1 cellular context compared by ENCODE assay signal in genomic region chr17:39617446-39618251, GRCh38.
TF ChIP-seq lines count a peak whose summit lies in the region.

No MANE protein-coding gene starts in this region.

TF ChIP-seq in HepG2, 621 proteins besides CTCF, POLR2A, EP300 and RAD21 (continues in another document):
- TF ChIP-seq HDAC6 (IDR thresholded peaks at IDR 0.05; ENCODE audit: low read depth, low read length) (no peak), ZNF777 (CRISPR knock-in tag; IDR thresholded peaks at IDR 0.05) (peak; percentile 58), ZNF138 (CRISPR knock-in tag; IDR thresholded peaks at IDR 0.05; ENCODE audit: low read depth) (0 out of 2 replicates have a peak, but pooled peaks have one; percentile 39), MAZ (IDR thresholded peaks at IDR 0.05; ENCODE audit: borderline replicate concordance, low read depth, low read length) (no peak), MAZ (CRISPR knock-in tag; IDR thresholded peaks at IDR 0.05; ENCODE audit: low read depth) (peak; percentile 38; the same call in 1 of the 2 replicates), PATZ1 (CRISPR knock-in tag; IDR thresholded peaks at IDR 0.05) (peak; percentile 15; the same call in 1 of the 2 replicates), ZMYM3 (CRISPR knock-in tag; IDR thresholded peaks at IDR 0.05) (peak; percentile 92), ARNT (IDR thresholded peaks at IDR 0.05) (no peak), MYC (CRISPR knock-in tag; IDR thresholded peaks at IDR 0.05; ENCODE audit: borderline replicate concordance) (peak; percentile 45; the same call in 1 of the 2 replicates), CCAR2 (optimal IDR thresholded peaks at IDR 0.05; ENCODE audit: low read depth, low read length) (no peak), ZSCAN31 (CRISPR knock-in tag; IDR thresholded peaks at IDR 0.05; ENCODE audit: low read depth) (0 out of 2 replicates have a peak, but pooled peaks have one; percentile 37), MEIS2 (CRISPR knock-in tag; IDR thresholded peaks at IDR 0.05) (0 out of 2 replicates have a peak, but pooled peaks have one; percentile 51), BRD4 (CRISPR knock-in tag; IDR thresholded peaks at IDR 0.05) (0 out of 2 replicates have a peak, but pooled peaks have one; percentile 46), TFDP2 (CRISPR knock-in tag; IDR thresholded peaks at IDR 0.05) (0 out of 2 replicates have a peak, but pooled peaks have one; percentile 42), ZNF629 (CRISPR knock-in tag; conservative IDR thresholded peaks at IDR 0.05) (peak; percentile 60), SRF (IDR thresholded peaks at IDR 0.05; ENCODE audit: low read depth, low read length) (no peak), AGO2 (optimal IDR thresholded peaks at IDR 0.05; ENCODE audit: low read depth, low read length) (no peak), ZNF574 (CRISPR knock-in tag; IDR thresholded peaks at IDR 0.05) (peak; percentile 16; the same call in 1 of the 2 replicates), ZNF431 (CRISPR knock-in tag; IDR thresholded peaks at IDR 0.05; ENCODE audit: borderline replicate concordance, low read depth) (no peak), PBX3 (CRISPR knock-in tag; IDR thresholded peaks at IDR 0.05; ENCODE audit: borderline replicate concordance) (no peak), HOXA3 (CRISPR knock-in tag; IDR thresholded peaks at IDR 0.05) (peak; percentile 32; the same call in 1 of the 2 replicates), ZFY (CRISPR knock-in tag; IDR thresholded peaks at IDR 0.05) (0 out of 2 replicates have a peak, but pooled peaks have one; percentile 21), DNMT3B (CRISPR knock-in tag; conservative IDR thresholded peaks at IDR 0.05) (no peak), REL (CRISPR knock-in tag; conservative IDR thresholded peaks at IDR 0.05) (no peak), HNRNPL (IDR thresholded peaks at IDR 0.05; ENCODE audit: low read depth, low read length) (peak; percentile 73; the same call in 1 of the 2 replicates), CC2D1A (CRISPR knock-in tag; IDR thresholded peaks at IDR 0.05) (no peak), HIVEP1 (CRISPR knock-in tag; IDR thresholded peaks at IDR 0.05) (no peak), YY1 (IDR thresholded peaks at IDR 0.05; ENCODE audit: insufficient read depth, insufficient replicate concordance, low read depth, low read length) (peak; percentile 17), GABPB1 (CRISPR knock-in tag; IDR thresholded peaks at IDR 0.05) (peak; percentile 57; the same call in 1 of the 2 replicates)
- TF ChIP-seq, protein P1, sequence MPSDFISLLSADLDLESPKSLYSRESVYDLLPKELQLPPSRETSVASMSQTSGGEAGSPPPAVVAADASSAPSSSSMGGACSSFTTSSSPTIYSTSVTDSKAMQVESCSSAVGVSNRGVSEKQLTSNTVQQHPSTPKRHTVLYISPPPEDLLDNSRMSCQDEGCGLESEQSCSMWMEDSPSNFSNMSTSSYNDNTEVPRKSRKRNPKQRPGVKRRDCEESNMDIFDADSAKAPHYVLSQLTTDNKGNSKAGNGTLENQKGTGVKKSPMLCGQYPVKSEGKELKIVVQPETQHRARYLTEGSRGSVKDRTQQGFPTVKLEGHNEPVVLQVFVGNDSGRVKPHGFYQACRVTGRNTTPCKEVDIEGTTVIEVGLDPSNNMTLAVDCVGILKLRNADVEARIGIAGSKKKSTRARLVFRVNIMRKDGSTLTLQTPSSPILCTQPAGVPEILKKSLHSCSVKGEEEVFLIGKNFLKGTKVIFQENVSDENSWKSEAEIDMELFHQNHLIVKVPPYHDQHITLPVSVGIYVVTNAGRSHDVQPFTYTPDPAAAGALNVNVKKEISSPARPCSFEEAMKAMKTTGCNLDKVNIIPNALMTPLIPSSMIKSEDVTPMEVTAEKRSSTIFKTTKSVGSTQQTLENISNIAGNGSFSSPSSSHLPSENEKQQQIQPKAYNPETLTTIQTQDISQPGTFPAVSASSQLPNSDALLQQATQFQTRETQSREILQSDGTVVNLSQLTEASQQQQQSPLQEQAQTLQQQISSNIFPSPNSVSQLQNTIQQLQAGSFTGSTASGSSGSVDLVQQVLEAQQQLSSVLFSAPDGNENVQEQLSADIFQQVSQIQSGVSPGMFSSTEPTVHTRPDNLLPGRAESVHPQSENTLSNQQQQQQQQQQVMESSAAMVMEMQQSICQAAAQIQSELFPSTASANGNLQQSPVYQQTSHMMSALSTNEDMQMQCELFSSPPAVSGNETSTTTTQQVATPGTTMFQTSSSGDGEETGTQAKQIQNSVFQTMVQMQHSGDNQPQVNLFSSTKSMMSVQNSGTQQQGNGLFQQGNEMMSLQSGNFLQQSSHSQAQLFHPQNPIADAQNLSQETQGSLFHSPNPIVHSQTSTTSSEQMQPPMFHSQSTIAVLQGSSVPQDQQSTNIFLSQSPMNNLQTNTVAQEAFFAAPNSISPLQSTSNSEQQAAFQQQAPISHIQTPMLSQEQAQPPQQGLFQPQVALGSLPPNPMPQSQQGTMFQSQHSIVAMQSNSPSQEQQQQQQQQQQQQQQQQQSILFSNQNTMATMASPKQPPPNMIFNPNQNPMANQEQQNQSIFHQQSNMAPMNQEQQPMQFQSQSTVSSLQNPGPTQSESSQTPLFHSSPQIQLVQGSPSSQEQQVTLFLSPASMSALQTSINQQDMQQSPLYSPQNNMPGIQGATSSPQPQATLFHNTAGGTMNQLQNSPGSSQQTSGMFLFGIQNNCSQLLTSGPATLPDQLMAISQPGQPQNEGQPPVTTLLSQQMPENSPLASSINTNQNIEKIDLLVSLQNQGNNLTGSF (CRISPR knock-in tag; IDR thresholded peaks at IDR 0.05): 0 out of 2 replicates have a peak, but pooled peaks have one; percentile 29
- TF ChIP-seq, protein P2, sequence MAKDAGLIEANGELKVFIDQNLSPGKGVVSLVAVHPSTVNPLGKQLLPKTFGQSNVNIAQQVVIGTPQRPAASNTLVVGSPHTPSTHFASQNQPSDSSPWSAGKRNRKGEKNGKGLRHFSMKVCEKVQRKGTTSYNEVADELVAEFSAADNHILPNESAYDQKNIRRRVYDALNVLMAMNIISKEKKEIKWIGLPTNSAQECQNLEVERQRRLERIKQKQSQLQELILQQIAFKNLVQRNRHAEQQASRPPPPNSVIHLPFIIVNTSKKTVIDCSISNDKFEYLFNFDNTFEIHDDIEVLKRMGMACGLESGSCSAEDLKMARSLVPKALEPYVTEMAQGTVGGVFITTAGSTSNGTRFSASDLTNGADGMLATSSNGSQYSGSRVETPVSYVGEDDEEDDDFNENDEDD (CRISPR knock-in tag; IDR thresholded peaks at IDR 0.05; ENCODE audit: borderline replicate concordance): peak; percentile 77
- TF ChIP-seq, protein P3, sequence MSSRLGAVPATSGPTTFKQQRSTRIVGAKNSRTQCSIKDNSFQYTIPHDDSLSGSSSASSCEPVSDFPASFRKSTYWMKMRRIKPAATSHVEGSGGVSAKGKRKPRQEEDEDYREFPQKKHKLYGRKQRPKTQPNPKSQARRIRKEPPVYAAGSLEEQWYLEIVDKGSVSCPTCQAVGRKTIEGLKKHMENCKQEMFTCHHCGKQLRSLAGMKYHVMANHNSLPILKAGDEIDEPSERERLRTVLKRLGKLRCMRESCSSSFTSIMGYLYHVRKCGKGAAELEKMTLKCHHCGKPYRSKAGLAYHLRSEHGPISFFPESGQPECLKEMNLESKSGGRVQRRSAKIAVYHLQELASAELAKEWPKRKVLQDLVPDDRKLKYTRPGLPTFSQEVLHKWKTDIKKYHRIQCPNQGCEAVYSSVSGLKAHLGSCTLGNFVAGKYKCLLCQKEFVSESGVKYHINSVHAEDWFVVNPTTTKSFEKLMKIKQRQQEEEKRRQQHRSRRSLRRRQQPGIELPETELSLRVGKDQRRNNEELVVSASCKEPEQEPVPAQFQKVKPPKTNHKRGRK (CRISPR knock-in tag; IDR thresholded peaks at IDR 0.05): no peak
- TF ChIP-seq, protein P4, sequence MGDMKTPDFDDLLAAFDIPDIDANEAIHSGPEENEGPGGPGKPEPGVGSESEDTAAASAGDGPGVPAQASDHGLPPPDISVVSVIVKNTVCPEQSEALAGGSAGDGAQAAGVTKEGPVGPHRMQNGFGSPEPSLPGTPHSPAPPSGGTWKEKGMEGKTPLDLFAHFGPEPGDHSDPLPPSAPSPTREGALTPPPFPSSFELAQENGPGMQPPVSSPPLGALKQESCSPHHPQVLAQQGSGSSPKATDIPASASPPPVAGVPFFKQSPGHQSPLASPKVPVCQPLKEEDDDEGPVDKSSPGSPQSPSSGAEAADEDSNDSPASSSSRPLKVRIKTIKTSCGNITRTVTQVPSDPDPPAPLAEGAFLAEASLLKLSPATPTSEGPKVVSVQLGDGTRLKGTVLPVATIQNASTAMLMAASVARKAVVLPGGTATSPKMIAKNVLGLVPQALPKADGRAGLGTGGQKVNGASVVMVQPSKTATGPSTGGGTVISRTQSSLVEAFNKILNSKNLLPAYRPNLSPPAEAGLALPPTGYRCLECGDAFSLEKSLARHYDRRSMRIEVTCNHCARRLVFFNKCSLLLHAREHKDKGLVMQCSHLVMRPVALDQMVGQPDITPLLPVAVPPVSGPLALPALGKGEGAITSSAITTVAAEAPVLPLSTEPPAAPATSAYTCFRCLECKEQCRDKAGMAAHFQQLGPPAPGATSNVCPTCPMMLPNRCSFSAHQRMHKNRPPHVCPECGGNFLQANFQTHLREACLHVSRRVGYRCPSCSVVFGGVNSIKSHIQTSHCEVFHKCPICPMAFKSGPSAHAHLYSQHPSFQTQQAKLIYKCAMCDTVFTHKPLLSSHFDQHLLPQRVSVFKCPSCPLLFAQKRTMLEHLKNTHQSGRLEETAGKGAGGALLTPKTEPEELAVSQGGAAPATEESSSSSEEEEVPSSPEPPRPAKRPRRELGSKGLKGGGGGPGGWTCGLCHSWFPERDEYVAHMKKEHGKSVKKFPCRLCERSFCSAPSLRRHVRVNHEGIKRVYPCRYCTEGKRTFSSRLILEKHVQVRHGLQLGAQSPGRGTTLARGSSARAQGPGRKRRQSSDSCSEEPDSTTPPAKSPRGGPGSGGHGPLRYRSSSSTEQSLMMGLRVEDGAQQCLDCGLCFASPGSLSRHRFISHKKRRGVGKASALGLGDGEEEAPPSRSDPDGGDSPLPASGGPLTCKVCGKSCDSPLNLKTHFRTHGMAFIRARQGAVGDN (CRISPR knock-in tag; IDR thresholded peaks at IDR 0.05): peak; percentile 52
- TF ChIP-seq, protein P5, sequence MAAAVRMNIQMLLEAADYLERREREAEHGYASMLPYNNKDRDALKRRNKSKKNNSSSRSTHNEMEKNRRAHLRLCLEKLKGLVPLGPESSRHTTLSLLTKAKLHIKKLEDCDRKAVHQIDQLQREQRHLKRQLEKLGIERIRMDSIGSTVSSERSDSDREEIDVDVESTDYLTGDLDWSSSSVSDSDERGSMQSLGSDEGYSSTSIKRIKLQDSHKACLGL (CRISPR knock-in tag; IDR thresholded peaks at IDR 0.05): 0 out of 2 replicates have a peak, but pooled peaks have one; percentile 23
- TF ChIP-seq, protein P6, sequence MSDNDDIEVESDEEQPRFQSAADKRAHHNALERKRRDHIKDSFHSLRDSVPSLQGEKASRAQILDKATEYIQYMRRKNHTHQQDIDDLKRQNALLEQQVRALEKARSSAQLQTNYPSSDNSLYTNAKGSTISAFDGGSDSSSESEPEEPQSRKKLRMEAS (IDR thresholded peaks at IDR 0.05): peak; percentile 69
- TF ChIP-seq, protein P7, sequence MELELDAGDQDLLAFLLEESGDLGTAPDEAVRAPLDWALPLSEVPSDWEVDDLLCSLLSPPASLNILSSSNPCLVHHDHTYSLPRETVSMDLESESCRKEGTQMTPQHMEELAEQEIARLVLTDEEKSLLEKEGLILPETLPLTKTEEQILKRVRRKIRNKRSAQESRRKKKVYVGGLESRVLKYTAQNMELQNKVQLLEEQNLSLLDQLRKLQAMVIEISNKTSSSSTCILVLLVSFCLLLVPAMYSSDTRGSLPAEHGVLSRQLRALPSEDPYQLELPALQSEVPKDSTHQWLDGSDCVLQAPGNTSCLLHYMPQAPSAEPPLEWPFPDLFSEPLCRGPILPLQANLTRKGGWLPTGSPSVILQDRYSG (CRISPR knock-in tag; IDR thresholded peaks at IDR 0.05): no peak
